In the genomic region with DNA sequence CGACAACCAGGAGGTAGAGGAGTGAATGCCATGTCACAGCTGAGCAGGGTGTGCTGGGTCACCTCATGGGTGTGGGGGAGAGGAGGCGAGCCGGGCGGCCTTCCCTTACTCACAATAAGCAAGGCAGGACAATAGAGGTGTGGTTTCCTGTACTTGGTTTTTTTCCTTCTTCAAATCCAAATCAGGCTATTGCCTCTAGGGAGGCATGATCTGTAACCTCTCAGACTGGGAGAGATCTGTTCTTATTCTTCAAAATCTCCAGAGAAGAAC, we compare ENCODE assay signal across 21 cellular contexts.
DNase-seq lines count a peak whose midpoint lies in the region; FAIRE-seq and TF ChIP-seq lines count a peak whose summit lies in the region.
"Had no signal": no experiment of that assay in that cellular context is flagged by ENCODE, and none has a peak within 500 bp of the region (broad histone marks: within the 10 kb centered on the region; RNA-seq: fewer than 3 reads in every experiment).

No MANE protein-coding gene starts in this region.

- H4K20me1 ChIP-seq in GM23248 (ENCODE audit: insufficient read depth) = no peaks in the 10 kb centered on the region
- H4K20me1 ChIP-seq in astrocyte (ENCODE audit: insufficient read depth, low read length) = no peaks in the 10 kb centered on the region
- no peaks in the 10 kb centered on the region for H4K20me1 ChIP-seq in hepatocyte (ENCODE audit: insufficient read depth, poor library complexity, severe bottlenecking)

- H3K36me3 Mint-ChIP-seq in astrocyte (ENCODE audit: low read depth, unreplicated experiment) = no peaks in the 10 kb centered on the region
- H3K36me3 Mint-ChIP-seq: CD14-positive monocyte, IgD-negative memory B cell had no signal

- FAIRE-seq in astrocyte (lab: Jason Lieb, UNC) = no peak
- FAIRE-seq: GM12891, HTR-8/SVneo had no signal

- H3K4me3 Mint-ChIP-seq in astrocyte (ENCODE audit: unreplicated experiment) = no peak overlapping the region
- H3K4me3 Mint-ChIP-seq: CD14-positive monocyte, GM23338, IgD-negative memory B cell had no signal

- H3K79me2 ChIP-seq in GM23248 (ENCODE audit: insufficient read depth) (no peaks in the 10 kb centered on the region), astrocyte (ENCODE audit: insufficient read depth, low read length) (no peaks in the 10 kb centered on the region), hepatocyte (peaks cover 2% of the 10 kb centered on the region)

- H3K27me3 Mint-ChIP-seq in astrocyte (ENCODE audit: low read depth, unreplicated experiment) = no peaks in the 10 kb centered on the region
- H3K27me3 Mint-ChIP-seq: IgD-negative memory B cell had no signal

- TF ChIP-seq CTCF in astrocyte (IDR thresholded peaks at IDR 0.05; ENCODE audit: insufficient read depth, low read depth, low read length) (no peak), hepatocyte (IDR thresholded peaks at IDR 0.05; ENCODE audit: poor library complexity) (no peak), Peyer's patch (IDR thresholded peaks at IDR 0.05) (no peak), colonic mucosa (IDR thresholded peaks at IDR 0.05) (no peak)

- DNase-seq in GM23248 (no peak), astrocyte (ENCODE audit: low read depth) (no peak), hepatocyte (ENCODE audit: low spot score) (no peak), Peyer's patch (no peak), colonic mucosa (no peak)
- DNase-seq in activated CD4-positive, CD25-positive, alpha-beta regulatory T cell (lab: John Stamatoyannopoulos, UW) = no peak
- DNase-seq: ACHN, AML-193, DMS 273 treated with DMSO at 0.1 percent for 48 hours, GF-D8, NCI-H1417, NCI-H187 treated with DMSO at 0.1 percent for 48 hours, NCI-H526 treated with DMSO at 0.1 percent for 48 hours, OCI-M1 had no signal

- in situ Hi-C loops in GM23248 (cut with MboI) = no loop called here

- TF ChIP-seq POLR2A in Peyer's patch (IDR thresholded peaks at IDR 0.05) = no peak

- no peak overlapping the region for H3K4me2 ChIP-seq in GM23248 (ENCODE audit: unreplicated experiment)
- peak overlapping the region; percentile 21 for H3K4me2 ChIP-seq in astrocyte (ENCODE audit: low read length)
- no peak overlapping the region for H3K4me2 ChIP-seq in hepatocyte
- H3K4me2 ChIP-seq: GM23338 had no signal

- H3K9me2 ChIP-seq in GM23248 (ENCODE audit: insufficient read depth) (no peaks in the 10 kb centered on the region), hepatocyte (replicated peaks; ENCODE audit: insufficient read depth) (no peaks in the 10 kb centered on the region)

- H2AFZ ChIP-seq in GM23248 = no peak overlapping the region
- no peak overlapping the region for H2AFZ ChIP-seq in astrocyte (ENCODE audit: low read depth, low read length)
- no peak overlapping the region for H2AFZ ChIP-seq in hepatocyte
- H2AFZ ChIP-seq: GM23338 had no signal

- no peaks in the 10 kb centered on the region for H3K36me3 ChIP-seq in GM23248 (ENCODE audit: low read depth)
- no peaks in the 10 kb centered on the region for H3K36me3 ChIP-seq in astrocyte (ENCODE audit: insufficient read depth, low read length)
- H3K36me3 ChIP-seq in hepatocyte (replicated peaks; ENCODE audit: insufficient read depth, low read depth) = no peaks in the 10 kb centered on the region
- H3K36me3 ChIP-seq in skeletal muscle tissue (ENCODE audit: control insufficient read depth in 3 of 3, insufficient read depth in 3 of 3, low read length in 3 of 3) = no peaks in the 10 kb centered on the region
- H3K36me3 ChIP-seq in Peyer's patch = no peaks in the 10 kb centered on the region
- no peaks in the 10 kb centered on the region for H3K36me3 ChIP-seq in colonic mucosa

- 98 to 100% methylated on average over 4 of the region's 4 CpGs for WGBS in GM23248 (ENCODE audit: low coverage in 1 of 2, low lambda C conversion rate in 2 of 2, missing lambda C conversion rate in 2 of 2), 2 experiments
- 88% methylated on average over 4 of the region's 4 CpGs for WGBS in hepatocyte (ENCODE audit: low lambda C conversion rate, missing lambda C conversion rate)

- H3K9me3 ChIP-seq in GM23248 (ENCODE audit: low read depth) = no peaks in the 10 kb centered on the region
- H3K9me3 ChIP-seq in astrocyte (ENCODE audit: insufficient read depth, low read depth, low read length) = no peaks in the 10 kb centered on the region
- H3K9me3 ChIP-seq in hepatocyte (ENCODE audit: low read depth) = no peaks in the 10 kb centered on the region
- no peaks in the 10 kb centered on the region for H3K9me3 ChIP-seq in skeletal muscle tissue (ENCODE audit: control insufficient read depth in 3 of 3, low read length in 3 of 3)
- no peaks in the 10 kb centered on the region for H3K9me3 ChIP-seq in Peyer's patch
- no peaks in the 10 kb centered on the region for H3K9me3 ChIP-seq in colonic mucosa

- peaks cover 47% of the 10 kb centered on the region for H3K4me1 Mint-ChIP-seq in astrocyte (ENCODE audit: low read depth, unreplicated experiment)
- H3K4me1 Mint-ChIP-seq: IgD-negative memory B cell had no signal

- peaks cover 61% of the 10 kb centered on the region for H3F3A ChIP-seq in GM23248 (ENCODE audit: insufficient read depth)

- H3K27me3 ChIP-seq in GM23248 (replicated peaks; ENCODE audit: insufficient read depth) (no peaks in the 10 kb centered on the region), astrocyte (ENCODE audit: insufficient read depth, low read length) (no peaks in the 10 kb centered on the region), hepatocyte (no peaks in the 10 kb centered on the region), skeletal muscle tissue (ENCODE audit: control insufficient read depth in 3 of 3, insufficient read depth in 3 of 3, low read length in 3 of 3) (no peaks in the 10 kb centered on the region), Peyer's patch (no peaks in the 10 kb centered on the region), colonic mucosa (no peaks in the 10 kb centered on the region)

- intact Hi-C loops in colonic mucosa (cut with DNase I) = no loop called here

- no peaks in the 10 kb centered on the region for H3K9me3 Mint-ChIP-seq in astrocyte (ENCODE audit: unreplicated experiment)
- H3K9me3 Mint-ChIP-seq: CD14-positive monocyte, GM23338, IgD-negative memory B cell had no signal

- H3K27ac ChIP-seq in GM23248 = peak overlapping the region; percentile 50
- peak overlapping the region; percentile 16 for H3K27ac ChIP-seq in astrocyte (ENCODE audit: low read depth, low read length)
- H3K27ac ChIP-seq in hepatocyte = peak overlapping the region; percentile 62
- peak overlapping the region; percentile 3 for H3K27ac ChIP-seq in skeletal muscle tissue (ENCODE audit: low read depth, low read length)
- no peak overlapping the region for H3K27ac ChIP-seq in Peyer's patch
- no peak overlapping the region for H3K27ac ChIP-seq in colonic mucosa
- H3K27ac ChIP-seq: HL-60 had no signal

- H3K4me3 ChIP-seq in GM23248 (no peak overlapping the region), astrocyte (ENCODE audit: insufficient read depth, low read depth, low read length) (no peak overlapping the region), hepatocyte (no peak overlapping the region), skeletal muscle tissue (ENCODE audit: low read length in 3 of 3) (no peak overlapping the region), Peyer's patch (no peak overlapping the region), colonic mucosa (no peak overlapping the region)
- H3K4me3 ChIP-seq: GM23338 had no signal

- peaks cover 55% of the 10 kb centered on the region for H3K4me1 ChIP-seq in GM23248 (ENCODE audit: insufficient read depth)
- peaks cover 36% of the 10 kb centered on the region for H3K4me1 ChIP-seq in astrocyte (ENCODE audit: insufficient read depth, low read length)
- peaks cover 6% of the 10 kb centered on the region for H3K4me1 ChIP-seq in hepatocyte (ENCODE audit: insufficient read depth)
- peaks cover 0 to 3% (median 2%) of the 10 kb centered on the region in 3 donors for H3K4me1 ChIP-seq in skeletal muscle tissue (ENCODE audit: control insufficient read depth in 3 of 3, insufficient read depth in 3 of 3, low read length in 3 of 3)
- H3K4me1 ChIP-seq in Peyer's patch = no peaks in the 10 kb centered on the region
- no peaks in the 10 kb centered on the region for H3K4me1 ChIP-seq in colonic mucosa

- H3K27ac Mint-ChIP-seq in astrocyte (ENCODE audit: unreplicated experiment) = no peak overlapping the region
- H3K27ac Mint-ChIP-seq: GM23338, IgD-negative memory B cell had no signal

- H3K9ac ChIP-seq in GM23248 (no peak overlapping the region), astrocyte (ENCODE audit: low read length) (no peak overlapping the region), skeletal muscle tissue (ENCODE audit: low read depth in 1 of 3, low read length in 3 of 3) (no peak overlapping the region), colonic mucosa (ENCODE audit: low read depth in 2 of 2, low read length in 2 of 2) (no peak overlapping the region)

Comparison
In these comparisons a context has a peak if more than half of its experiments do, and no peak if none do; other contexts are left out.
1. H3K27ac ChIP-seq: peak in GM23248 (single experiment), astrocyte (single experiment), hepatocyte (single experiment) and skeletal muscle tissue (single experiment); none in Peyer's patch (0 of 4) and colonic mucosa (single experiment).